9 cellular contexts compared by ENCODE assay signal in the genomic region with DNA sequence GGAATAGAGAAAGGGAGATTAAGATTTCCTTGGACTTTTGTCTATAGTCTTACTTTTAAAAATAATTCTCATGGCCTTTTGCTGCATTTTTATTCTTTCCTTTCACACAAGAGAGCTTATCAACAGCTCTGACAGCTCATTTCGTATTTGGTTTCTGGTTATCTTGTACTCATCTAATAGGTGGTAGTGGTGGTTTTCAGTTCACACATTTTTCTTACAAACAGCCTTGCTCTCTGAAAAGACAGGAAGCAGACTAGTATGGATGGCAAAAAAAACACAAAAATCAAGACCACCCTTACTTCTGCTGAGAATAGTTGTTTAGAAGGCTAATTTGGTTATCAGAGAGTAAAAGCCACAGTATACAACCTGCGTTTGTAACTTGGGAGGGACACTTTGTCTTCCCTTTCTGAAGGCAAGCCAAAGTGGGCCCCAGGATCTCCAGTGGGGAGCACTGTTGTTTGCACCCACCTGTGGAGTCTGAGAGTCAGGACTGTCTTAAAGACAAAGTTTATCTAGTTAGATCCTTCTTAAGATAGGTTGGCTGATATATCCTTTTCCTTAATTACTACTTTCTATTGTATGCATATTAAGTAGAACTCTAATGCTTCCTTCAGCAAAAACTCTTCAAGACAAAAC.
DNase-seq lines count a peak whose midpoint lies in the region; ATAC-seq and TF ChIP-seq lines count a peak whose summit lies in the region.
"Had no signal": no experiment of that assay in that cellular context is flagged by ENCODE, and none has a peak within 500 bp of the region (broad histone marks: within the 10 kb centered on the region; RNA-seq: fewer than 3 reads in every experiment).

No MANE protein-coding gene starts in this region.

- peak overlapping the region; percentile 62 for H3K4me3 Mint-ChIP-seq in activated CD8-positive, alpha-beta memory T cell treated with anti-CD3 and anti-CD28 coated beads, Interleukin-2, amount 10 ng/mL, durations not matched to agents 7 days and 5 days
- H3K4me3 Mint-ChIP-seq in activated CD8-positive, alpha-beta T cell treated with anti-CD3 and anti-CD28 coated beads, Interleukin-2, amount 10 ng/mL, durations not matched to agents 7 days and 5 days = peak overlapping the region; percentile 30

- no peak overlapping the region for H2AFZ ChIP-seq in PC-9

- no peak for TF ChIP-seq CTCF in PC-9 (conservative IDR thresholded peaks at IDR 0.05)

- CTCF ChIA-PET in activated CD8-positive, alpha-beta memory T cell treated with anti-CD3 and anti-CD28 coated beads, Interleukin-2, amount 10 ng/mL, durations not matched to agents 7 days and 5 days (lab: Charles Lee) = interaction anchor here (0.9 to 2.1 kb wide), 7 partner anchors 11 to 67 kb away, joined by 3 to 7 read pairs (median 4); no protein-coding TSS in a partner anchor
- CTCF ChIA-PET in activated CD8-positive, alpha-beta T cell treated with anti-CD3 and anti-CD28 coated beads, Interleukin-2, amount 10 ng/mL, durations not matched to agents 7 days and 5 days (lab: Charles Lee) = interaction anchor here (0.8 to 2.9 kb wide), 12 partner anchors 9 to 342 kb away, joined by 3 to 15 read pairs (median 4); no protein-coding TSS in a partner anchor
- CTCF ChIA-PET in PC-9 (lab: Charles Lee) = no interaction called here

- no peaks in the 10 kb centered on the region for H3K79me2 ChIP-seq in PC-9 (ENCODE audit: low read depth)

- no peaks in the 10 kb centered on the region for H3K36me3 ChIP-seq in PC-9 (ENCODE audit: low read depth)

- BruUV-seq in PC-9 (replicated peaks; lab: Mats Ljungman, UMichigan) = no TSS peak

- ATAC-seq in activated CD8-positive, alpha-beta memory T cell treated with anti-CD3 and anti-CD28 coated beads, Interleukin-2, amount 10 ng/mL, durations not matched to agents 7 days and 5 days = peak; percentile 70
- peak; percentile 60 for ATAC-seq in HG02885 (IDR thresholded peaks at IDR 0.05; ENCODE audit: poor library complexity, unreplicated experiment)
- ATAC-seq in activated CD8-positive, alpha-beta T cell treated with anti-CD3 and anti-CD28 coated beads, Interleukin-2, amount 10 ng/mL, durations not matched to agents 7 days and 5 days = peak; percentile 73
- ATAC-seq in stimulated activated naive CD8-positive, alpha-beta T cell treated with anti-CD3 and anti-CD28 coated beads, Interleukin-15, Interleukin-2, amounts not matched to agents 100 U/mL and 50 U/mL, for 24 hours = peak; percentile 62

- H3K9me2 ChIP-seq in PC-9 (ENCODE audit: insufficient read depth) = no peaks in the 10 kb centered on the region

- peaks cover 28% of the 10 kb centered on the region for H3K36me3 Mint-ChIP-seq in activated CD8-positive, alpha-beta memory T cell treated with anti-CD3 and anti-CD28 coated beads, Interleukin-2, amount 10 ng/mL, durations not matched to agents 7 days and 5 days
- H3K36me3 Mint-ChIP-seq in activated CD8-positive, alpha-beta T cell treated with anti-CD3 and anti-CD28 coated beads, Interleukin-2, amount 10 ng/mL, durations not matched to agents 7 days and 5 days (ENCODE audit: low read depth) = peaks cover 51% of the 10 kb centered on the region

- no peak overlapping the region for H3K4me3 ChIP-seq in PC-9

- no peaks in the 10 kb centered on the region for H3K4me1 ChIP-seq in PC-9 (replicated peaks; ENCODE audit: insufficient read depth)

- H3K4me1 Mint-ChIP-seq in activated CD8-positive, alpha-beta memory T cell treated with anti-CD3 and anti-CD28 coated beads, Interleukin-2, amount 10 ng/mL, durations not matched to agents 7 days and 5 days = peaks cover 88% of the 10 kb centered on the region
- H3K4me1 Mint-ChIP-seq in activated CD8-positive, alpha-beta T cell treated with anti-CD3 and anti-CD28 coated beads, Interleukin-2, amount 10 ng/mL, durations not matched to agents 7 days and 5 days (ENCODE audit: low read depth) = peaks cover 93% of the 10 kb centered on the region

- no peaks in the 10 kb centered on the region for H3F3A ChIP-seq in PC-9 (ENCODE audit: insufficient read depth, low read depth)

- intact Hi-C loops in head of caudate nucleus (cut with DNase I) = no loop called here
- intact Hi-C loops in PC-9 (cut with micrococcal nuclease; ENCODE audit: unreplicated experiment) = no loop called here

- no peaks in the 10 kb centered on the region for H3K9me3 ChIP-seq in PC-9 (ENCODE audit: insufficient read depth, low read depth)

- POLR2A ChIA-PET in activated CD8-positive, alpha-beta T cell treated with anti-CD3 and anti-CD28 coated beads, Interleukin-2, amount 10 ng/mL, durations not matched to agents 7 days and 5 days (lab: Charles Lee) = interaction anchor here (0.6 to 1.9 kb wide), 9 partner anchors 9 to 61 kb away, joined by 3 to 10 read pairs (median 5); no protein-coding TSS in a partner anchor
- POLR2A ChIA-PET in PC-9 (lab: Charles Lee; ENCODE audit: unreplicated experiment) = no interaction called here

- H4K20me1 ChIP-seq in PC-9 (ENCODE audit: insufficient read depth) = no peaks in the 10 kb centered on the region

- H3K27me3 ChIP-seq in PC-9 (ENCODE audit: insufficient read depth, low read depth) = no peaks in the 10 kb centered on the region

- DNase-seq in activated CD8-positive, alpha-beta memory T cell treated with anti-CD3 and anti-CD28 coated beads, Interleukin-2, amount 10 ng/mL, durations not matched to agents 7 days and 5 days = no peak
- DNase-seq in activated CD8-positive, alpha-beta memory T cell treated with anti-CD3 and anti-CD28 coated beads for 24 hours = no peak
- no peak for DNase-seq in activated CD8-positive, alpha-beta T cell treated with anti-CD3 and anti-CD28 coated beads, Interleukin-2, amount 10 ng/mL, durations not matched to agents 7 days and 5 days
- no peak for DNase-seq in stimulated activated naive CD8-positive, alpha-beta T cell treated with anti-CD3 and anti-CD28 coated beads, Interleukin-15, Interleukin-2, amounts not matched to agents 100 U/mL and 50 U/mL, for 24 hours
- DNase-seq in head of caudate nucleus = no peak
- no peak for DNase-seq in PC-9
- no peak for DNase-seq in NCI-H2081 (lab: John Stamatoyannopoulos, UW)
- DNase-seq: NCI-H1105 treated with DMSO at 0.1 percent for 48 hours had no signal

- peak overlapping the region; percentile 97 for H3K27ac Mint-ChIP-seq in activated CD8-positive, alpha-beta memory T cell treated with anti-CD3 and anti-CD28 coated beads, Interleukin-2, amount 10 ng/mL, durations not matched to agents 7 days and 5 days
- H3K27ac Mint-ChIP-seq in activated CD8-positive, alpha-beta T cell treated with anti-CD3 and anti-CD28 coated beads, Interleukin-2, amount 10 ng/mL, durations not matched to agents 7 days and 5 days = peak overlapping the region; percentile 79

- no peaks in the 10 kb centered on the region for H3K9me3 Mint-ChIP-seq in activated CD8-positive, alpha-beta memory T cell treated with anti-CD3 and anti-CD28 coated beads, Interleukin-2, amount 10 ng/mL, durations not matched to agents 7 days and 5 days (ENCODE audit: low read depth)
- no peaks in the 10 kb centered on the region for H3K9me3 Mint-ChIP-seq in activated CD8-positive, alpha-beta T cell treated with anti-CD3 and anti-CD28 coated beads, Interleukin-2, amount 10 ng/mL, durations not matched to agents 7 days and 5 days (ENCODE audit: insufficient read depth)

- H3K27me3 Mint-ChIP-seq in activated CD8-positive, alpha-beta memory T cell treated with anti-CD3 and anti-CD28 coated beads, Interleukin-2, amount 10 ng/mL, durations not matched to agents 7 days and 5 days = no peaks in the 10 kb centered on the region
- no peaks in the 10 kb centered on the region for H3K27me3 Mint-ChIP-seq in activated CD8-positive, alpha-beta T cell treated with anti-CD3 and anti-CD28 coated beads, Interleukin-2, amount 10 ng/mL, durations not matched to agents 7 days and 5 days (ENCODE audit: low read depth)

- H3K27ac ChIP-seq in PC-9 = no peak overlapping the region

- H3K4me2 ChIP-seq in PC-9 = no peak overlapping the region
